ENCODE assay signal across 17 cellular contexts in the genomic region with DNA sequence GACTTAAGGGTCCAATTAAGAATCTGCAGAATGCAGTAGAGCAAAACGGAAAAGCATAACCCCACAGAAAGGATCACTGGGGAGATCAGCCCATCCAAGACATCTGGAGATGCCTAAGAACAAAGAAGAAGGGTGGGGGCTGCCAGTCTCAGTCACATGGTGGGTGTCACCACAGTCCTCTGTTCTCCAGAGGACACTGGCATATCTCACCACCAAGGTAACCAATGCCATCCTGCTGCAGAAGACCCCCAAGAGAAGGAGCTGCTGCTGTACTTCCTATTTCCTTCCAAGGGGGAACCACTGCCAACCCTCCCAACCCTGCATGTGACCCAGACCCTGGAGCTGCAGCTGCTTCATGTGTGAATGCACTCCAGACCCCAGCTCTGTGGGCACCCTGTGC.
DNase-seq lines count a peak whose midpoint lies in the region; ATAC-seq lines count a peak whose summit lies in the region.
"Had no signal": no experiment of that assay in that cellular context is flagged by ENCODE, and none has a peak within 500 bp of the region (broad histone marks: within the 10 kb centered on the region; RNA-seq: fewer than 3 reads in every experiment).

No MANE protein-coding gene starts in this region.

- H3K36me3 ChIP-seq in BLaER1 (no peaks in the 10 kb centered on the region), neuronal stem cell (replicated peaks in 1 of 2; ENCODE audit: control insufficient read depth in 2 of 2, insufficient read depth in 2 of 2, low read length in 2 of 2) (no peaks in the 10 kb centered on the region)

- no peak overlapping the region for H2BK15ac ChIP-seq in neuronal stem cell (ENCODE audit: low read length)

- H3K18ac ChIP-seq in neuronal stem cell (ENCODE audit: low read length): peak overlapping the region; percentile 44

- H3K9me3 Mint-ChIP-seq in activated CD4-positive, alpha-beta T cell treated with anti-CD3 and anti-CD28 coated beads, Interleukin-2, amount 10 ng/mL, durations not matched to agents 24 days and 14 days: peaks cover 20% of the 10 kb centered on the region
- H3K9me3 Mint-ChIP-seq: CD8-positive, alpha-beta memory T cell; HFFc6 had no signal

- peaks cover 69% of the 10 kb centered on the region for H3K4me1 Mint-ChIP-seq in activated CD4-positive, alpha-beta T cell treated with anti-CD3 and anti-CD28 coated beads, Interleukin-2, amount 10 ng/mL, durations not matched to agents 24 days and 14 days

- no peak overlapping the region for H2AK5ac ChIP-seq in neuronal stem cell (ENCODE audit: low read depth, low read length)

- no peak overlapping the region for H2BK12ac ChIP-seq in neuronal stem cell (ENCODE audit: low read length)

- ATAC-seq in GM21619 (IDR thresholded peaks at IDR 0.05; ENCODE audit: unreplicated experiment): no peak
- ATAC-seq: HCT116 had no signal

- H3K27ac Mint-ChIP-seq in activated CD4-positive, alpha-beta T cell treated with anti-CD3 and anti-CD28 coated beads, Interleukin-2, amount 10 ng/mL, durations not matched to agents 24 days and 14 days: peak overlapping the region; percentile 56
- H3K27ac Mint-ChIP-seq: CD8-positive, alpha-beta memory T cell; HFFc6 had no signal

- no peak overlapping the region for H3K4me3 Mint-ChIP-seq in activated CD4-positive, alpha-beta T cell treated with anti-CD3 and anti-CD28 coated beads, Interleukin-2, amount 10 ng/mL, durations not matched to agents 24 days and 14 days
- H3K4me3 Mint-ChIP-seq: CD4-positive, CD25-positive, alpha-beta regulatory T cell; CD8-positive, alpha-beta memory T cell; HFFc6 had no signal

- no peaks in the 10 kb centered on the region for H3K79me1 ChIP-seq in neuronal stem cell (ENCODE audit: low read depth, low read length)

- H3K27ac ChIP-seq in BLaER1 (peak overlapping the region; percentile 5; the same call in 1 of the 2 replicates), neuronal stem cell (replicated peaks; ENCODE audit: low read length) (no peak overlapping the region)

- H3K4ac ChIP-seq in neuronal stem cell (ENCODE audit: low read length): no peak overlapping the region

- no peak overlapping the region for H4K8ac ChIP-seq in neuronal stem cell (ENCODE audit: low read depth, low read length)

- no peaks in the 10 kb centered on the region for H4K20me1 ChIP-seq in BLaER1

- H3K4me3 ChIP-seq in BLaER1 (no peak overlapping the region), neuronal stem cell (ENCODE audit: low read length in 2 of 2) (no peak overlapping the region)
- no peak overlapping the region for H3K4me3 ChIP-seq in Jurkat, Clone E6-1 (ENCODE audit: low read length)

- H3K36me3 Mint-ChIP-seq in activated CD4-positive, alpha-beta T cell treated with anti-CD3 and anti-CD28 coated beads, Interleukin-2, amount 10 ng/mL, durations not matched to agents 24 days and 14 days (ENCODE audit: low read depth): peaks cover 7% of the 10 kb centered on the region
- H3K36me3 Mint-ChIP-seq: CD8-positive, alpha-beta memory T cell had no signal

- no peaks in the 10 kb centered on the region for H3K27me3 ChIP-seq in BLaER1
- no peaks in the 10 kb centered on the region for H3K27me3 ChIP-seq in neuronal stem cell (ENCODE audit: control insufficient read depth in 3 of 3, insufficient read depth in 3 of 3, low read depth in 1 of 3, low read length in 3 of 3)

- H3K9ac ChIP-seq in BLaER1 (no peak overlapping the region), neuronal stem cell (ENCODE audit: low read depth, low read length, poor library complexity) (no peak overlapping the region)

- H3K4me1 ChIP-seq in BLaER1 (peaks cover 52% of the 10 kb centered on the region), neuronal stem cell (ENCODE audit: control insufficient read depth in 2 of 2, insufficient read depth in 1 of 2, low read depth in 1 of 2, low read length in 2 of 2) (no peaks in the 10 kb centered on the region)

- no peak overlapping the region for H3K14ac ChIP-seq in neuronal stem cell (ENCODE audit: low read length)

- H3K4me2 ChIP-seq in BLaER1 (peak overlapping the region; percentile 59), neuronal stem cell (ENCODE audit: insufficient read depth, low read length, poor library complexity, severe bottlenecking) (no peak overlapping the region)

- H3K23ac ChIP-seq in neuronal stem cell (ENCODE audit: low read depth, low read length, poor library complexity): no peak overlapping the region

- H4K91ac ChIP-seq in neuronal stem cell (ENCODE audit: low read depth, low read length, poor library complexity): no peak overlapping the region

- no peak for DNase-seq in activated CD4-positive, alpha-beta T cell treated with anti-CD3 and anti-CD28 coated beads, Interleukin-2, amount 10 ng/mL, durations not matched to agents 24 days and 14 days
- DNase-seq in activated CD4-positive, alpha-beta T cell treated with anti-CD3 and anti-CD28 coated beads, Interleukin-2, amount 50 U/mL, for 4 hours: no peak
- DNase-seq in Jurkat, Clone E6-1 (ENCODE audit: low read depth, low spot score): peak; percentile 41
- DNase-seq in neuronal stem cell (ENCODE audit: low spot score) (no peak), NCI-H446 treated with DMSO at 0.1 percent for 48 hours (lab: John Stamatoyannopoulos, UW) (no peak)
- DNase-seq: 8988T; C1 segment of cervical spinal cord; CD8-positive, alpha-beta memory T cell; COR-L47; GDM1; GOT3; H7; HFFc6 had no signal

- H2BK5ac ChIP-seq in neuronal stem cell (ENCODE audit: low read length): no peak overlapping the region

- intact Hi-C loops in activated CD4-positive, alpha-beta T cell treated with anti-CD3 and anti-CD28 coated beads, Interleukin-2, amount 10 ng/mL, durations not matched to agents 24 days and 14 days (cut with micrococcal nuclease): no loop called here

- WGBS in neuronal stem cell (ENCODE audit: extremely low coverage in 2 of 2, insufficient read length in 2 of 2, insufficient replicate concordance in 1 of 2), 2 donors: no CpG with 5 or more reads among the region's 1 CpG

- H2AFZ ChIP-seq in neuronal stem cell (ENCODE audit: low read length): no peak overlapping the region

- H3K9me3 ChIP-seq in BLaER1 (peaks cover 7% of the 10 kb centered on the region; the same call in 1 of the 2 replicates), neuronal stem cell (replicated peaks in 1 of 2; ENCODE audit: control insufficient read depth in 2 of 2, insufficient read depth in 1 of 2, low read depth in 1 of 2, low read length in 2 of 2) (no peaks in the 10 kb centered on the region)

- no peak overlapping the region for H2BK120ac ChIP-seq in neuronal stem cell (ENCODE audit: low read depth, low read length)

- H3K27me3 Mint-ChIP-seq in activated CD4-positive, alpha-beta T cell treated with anti-CD3 and anti-CD28 coated beads, Interleukin-2, amount 10 ng/mL, durations not matched to agents 24 days and 14 days: peaks cover 1% of the 10 kb centered on the region
- H3K27me3 Mint-ChIP-seq: CD8-positive, alpha-beta memory T cell had no signal
